ENCODE assay signal across 1 cellular context in the genomic region with DNA sequence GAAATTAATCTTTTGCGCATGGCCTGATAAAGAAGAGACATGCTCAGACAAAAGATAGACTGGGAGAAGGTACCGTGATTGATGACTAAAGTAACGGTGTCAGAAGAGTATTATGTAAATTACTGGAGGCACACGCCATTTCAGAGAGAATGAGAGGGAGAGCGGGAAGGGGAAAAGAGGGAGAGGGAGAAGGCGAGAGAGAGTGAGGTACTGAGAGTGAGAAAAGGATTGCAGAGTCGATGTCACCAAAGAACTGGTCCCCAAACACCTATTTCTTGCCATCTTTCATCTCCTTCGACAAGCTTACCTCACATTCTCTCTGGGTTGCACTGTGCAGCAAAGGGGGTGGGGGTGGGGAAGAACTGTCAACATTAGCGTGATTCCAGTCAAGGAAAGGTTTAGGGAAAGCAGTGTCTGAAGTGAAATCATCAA.
TF ChIP-seq lines count a peak whose summit lies in the region.

No MANE protein-coding gene starts in this region.

TF ChIP-seq in GM23338, 12 proteins besides CTCF, POLR2A, EP300 and RAD21:
- TF ChIP-seq, protein P1, sequence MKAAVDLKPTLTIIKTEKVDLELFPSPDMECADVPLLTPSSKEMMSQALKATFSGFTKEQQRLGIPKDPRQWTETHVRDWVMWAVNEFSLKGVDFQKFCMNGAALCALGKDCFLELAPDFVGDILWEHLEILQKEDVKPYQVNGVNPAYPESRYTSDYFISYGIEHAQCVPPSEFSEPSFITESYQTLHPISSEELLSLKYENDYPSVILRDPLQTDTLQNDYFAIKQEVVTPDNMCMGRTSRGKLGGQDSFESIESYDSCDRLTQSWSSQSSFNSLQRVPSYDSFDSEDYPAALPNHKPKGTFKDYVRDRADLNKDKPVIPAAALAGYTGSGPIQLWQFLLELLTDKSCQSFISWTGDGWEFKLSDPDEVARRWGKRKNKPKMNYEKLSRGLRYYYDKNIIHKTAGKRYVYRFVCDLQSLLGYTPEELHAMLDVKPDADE (IDR thresholded peaks at IDR 0.05), result no peak
- TF ChIP-seq, protein P2, sequence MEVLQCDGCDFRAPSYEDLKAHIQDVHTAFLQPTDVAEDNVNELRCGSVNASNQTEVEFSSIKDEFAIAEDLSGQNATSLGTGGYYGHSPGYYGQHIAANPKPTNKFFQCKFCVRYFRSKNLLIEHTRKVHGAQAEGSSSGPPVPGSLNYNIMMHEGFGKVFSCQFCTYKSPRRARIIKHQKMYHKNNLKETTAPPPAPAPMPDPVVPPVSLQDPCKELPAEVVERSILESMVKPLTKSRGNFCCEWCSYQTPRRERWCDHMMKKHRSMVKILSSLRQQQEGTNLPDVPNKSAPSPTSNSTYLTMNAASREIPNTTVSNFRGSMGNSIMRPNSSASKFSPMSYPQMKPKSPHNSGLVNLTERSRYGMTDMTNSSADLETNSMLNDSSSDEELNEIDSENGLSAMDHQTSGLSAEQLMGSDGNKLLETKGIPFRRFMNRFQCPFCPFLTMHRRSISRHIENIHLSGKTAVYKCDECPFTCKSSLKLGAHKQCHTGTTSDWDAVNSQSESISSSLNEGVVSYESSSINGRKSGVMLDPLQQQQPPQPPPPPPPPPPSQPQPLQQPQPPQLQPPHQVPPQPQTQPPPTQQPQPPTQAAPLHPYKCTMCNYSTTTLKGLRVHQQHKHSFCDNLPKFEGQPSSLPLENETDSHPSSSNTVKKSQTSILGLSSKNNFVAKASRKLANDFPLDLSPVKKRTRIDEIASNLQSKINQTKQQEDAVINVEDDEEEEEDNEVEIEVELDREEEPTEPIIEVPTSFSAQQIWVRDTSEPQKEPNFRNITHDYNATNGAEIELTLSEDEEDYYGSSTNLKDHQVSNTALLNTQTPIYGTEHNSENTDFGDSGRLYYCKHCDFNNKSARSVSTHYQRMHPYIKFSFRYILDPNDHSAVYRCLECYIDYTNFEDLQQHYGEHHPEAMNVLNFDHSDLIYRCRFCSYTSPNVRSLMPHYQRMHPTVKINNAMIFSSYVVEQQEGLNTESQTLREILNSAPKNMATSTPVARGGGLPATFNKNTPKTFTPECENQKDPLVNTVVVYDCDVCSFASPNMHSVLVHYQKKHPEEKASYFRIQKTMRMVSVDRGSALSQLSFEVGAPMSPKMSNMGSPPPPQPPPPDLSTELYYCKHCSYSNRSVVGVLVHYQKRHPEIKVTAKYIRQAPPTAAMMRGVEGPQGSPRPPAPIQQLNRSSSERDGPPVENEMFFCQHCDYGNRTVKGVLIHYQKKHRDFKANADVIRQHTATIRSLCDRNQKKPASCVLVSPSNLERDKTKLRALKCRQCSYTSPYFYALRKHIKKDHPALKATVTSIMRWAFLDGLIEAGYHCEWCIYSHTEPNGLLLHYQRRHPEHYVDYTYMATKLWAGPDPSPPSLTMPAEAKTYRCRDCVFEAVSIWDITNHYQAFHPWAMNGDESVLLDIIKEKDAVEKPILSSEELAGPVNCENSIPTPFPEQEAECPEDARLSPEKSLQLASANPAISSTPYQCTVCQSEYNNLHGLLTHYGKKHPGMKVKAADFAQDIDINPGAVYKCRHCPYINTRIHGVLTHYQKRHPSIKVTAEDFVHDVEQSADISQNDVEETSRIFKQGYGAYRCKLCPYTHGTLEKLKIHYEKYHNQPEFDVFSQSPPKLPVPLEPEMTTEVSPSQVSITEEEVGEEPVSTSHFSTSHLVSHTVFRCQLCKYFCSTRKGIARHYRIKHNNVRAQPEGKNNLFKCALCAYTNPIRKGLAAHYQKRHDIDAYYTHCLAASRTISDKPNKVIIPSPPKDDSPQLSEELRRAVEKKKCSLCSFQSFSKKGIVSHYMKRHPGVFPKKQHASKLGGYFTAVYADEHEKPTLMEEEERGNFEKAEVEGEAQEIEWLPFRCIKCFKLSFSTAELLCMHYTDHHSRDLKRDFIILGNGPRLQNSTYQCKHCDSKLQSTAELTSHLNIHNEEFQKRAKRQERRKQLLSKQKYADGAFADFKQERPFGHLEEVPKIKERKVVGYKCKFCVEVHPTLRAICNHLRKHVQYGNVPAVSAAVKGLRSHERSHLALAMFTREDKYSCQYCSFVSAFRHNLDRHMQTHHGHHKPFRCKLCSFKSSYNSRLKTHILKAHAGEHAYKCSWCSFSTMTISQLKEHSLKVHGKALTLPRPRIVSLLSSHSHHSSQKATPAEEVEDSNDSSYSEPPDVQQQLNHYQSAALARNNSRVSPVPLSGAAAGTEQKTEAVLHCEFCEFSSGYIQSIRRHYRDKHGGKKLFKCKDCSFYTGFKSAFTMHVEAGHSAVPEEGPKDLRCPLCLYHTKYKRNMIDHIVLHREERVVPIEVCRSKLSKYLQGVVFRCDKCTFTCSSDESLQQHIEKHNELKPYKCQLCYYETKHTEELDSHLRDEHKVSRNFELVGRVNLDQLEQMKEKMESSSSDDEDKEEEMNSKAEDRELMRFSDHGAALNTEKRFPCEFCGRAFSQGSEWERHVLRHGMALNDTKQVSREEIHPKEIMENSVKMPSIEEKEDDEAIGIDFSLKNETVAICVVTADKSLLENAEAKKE (CRISPR knock-in tag; IDR thresholded peaks at IDR 0.05), result no peak
- TF ChIP-seq JUNB (IDR thresholded peaks at IDR 0.05; ENCODE audit: unreplicated experiment) (no peak), CREB1 (CRISPR knock-in tag; IDR thresholded peaks at IDR 0.05; ENCODE audit: low read depth) (no peak), EZH2 (IDR thresholded peaks at IDR 0.05; ENCODE audit: low read depth, unreplicated experiment) (no peak), ZNF114 (CRISPR knock-in tag; IDR thresholded peaks at IDR 0.05) (no peak), POLR2AphosphoS5 (IDR thresholded peaks at IDR 0.05; ENCODE audit: low read depth) (no peak), EZH2phosphoT487 (IDR thresholded peaks at IDR 0.05; ENCODE audit: unreplicated experiment) (no peak), STAT1 (IDR thresholded peaks at IDR 0.05; ENCODE audit: unreplicated experiment) (no peak), NANOG (IDR thresholded peaks at IDR 0.05; ENCODE audit: borderline replicate concordance) (no peak), ZNF331 (CRISPR knock-in tag; IDR thresholded peaks at IDR 0.05; ENCODE audit: low read depth) (no peak)
- TF ChIP-seq, protein P3, sequence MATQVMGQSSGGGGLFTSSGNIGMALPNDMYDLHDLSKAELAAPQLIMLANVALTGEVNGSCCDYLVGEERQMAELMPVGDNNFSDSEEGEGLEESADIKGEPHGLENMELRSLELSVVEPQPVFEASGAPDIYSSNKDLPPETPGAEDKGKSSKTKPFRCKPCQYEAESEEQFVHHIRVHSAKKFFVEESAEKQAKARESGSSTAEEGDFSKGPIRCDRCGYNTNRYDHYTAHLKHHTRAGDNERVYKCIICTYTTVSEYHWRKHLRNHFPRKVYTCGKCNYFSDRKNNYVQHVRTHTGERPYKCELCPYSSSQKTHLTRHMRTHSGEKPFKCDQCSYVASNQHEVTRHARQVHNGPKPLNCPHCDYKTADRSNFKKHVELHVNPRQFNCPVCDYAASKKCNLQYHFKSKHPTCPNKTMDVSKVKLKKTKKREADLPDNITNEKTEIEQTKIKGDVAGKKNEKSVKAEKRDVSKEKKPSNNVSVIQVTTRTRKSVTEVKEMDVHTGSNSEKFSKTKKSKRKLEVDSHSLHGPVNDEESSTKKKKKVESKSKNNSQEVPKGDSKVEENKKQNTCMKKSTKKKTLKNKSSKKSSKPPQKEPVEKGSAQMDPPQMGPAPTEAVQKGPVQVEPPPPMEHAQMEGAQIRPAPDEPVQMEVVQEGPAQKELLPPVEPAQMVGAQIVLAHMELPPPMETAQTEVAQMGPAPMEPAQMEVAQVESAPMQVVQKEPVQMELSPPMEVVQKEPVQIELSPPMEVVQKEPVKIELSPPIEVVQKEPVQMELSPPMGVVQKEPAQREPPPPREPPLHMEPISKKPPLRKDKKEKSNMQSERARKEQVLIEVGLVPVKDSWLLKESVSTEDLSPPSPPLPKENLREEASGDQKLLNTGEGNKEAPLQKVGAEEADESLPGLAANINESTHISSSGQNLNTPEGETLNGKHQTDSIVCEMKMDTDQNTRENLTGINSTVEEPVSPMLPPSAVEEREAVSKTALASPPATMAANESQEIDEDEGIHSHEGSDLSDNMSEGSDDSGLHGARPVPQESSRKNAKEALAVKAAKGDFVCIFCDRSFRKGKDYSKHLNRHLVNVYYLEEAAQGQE (IDR thresholded peaks at IDR 0.05; ENCODE audit: unreplicated experiment), result no peak
